ENCODE assay signal across 26 cellular contexts in the genomic region with DNA sequence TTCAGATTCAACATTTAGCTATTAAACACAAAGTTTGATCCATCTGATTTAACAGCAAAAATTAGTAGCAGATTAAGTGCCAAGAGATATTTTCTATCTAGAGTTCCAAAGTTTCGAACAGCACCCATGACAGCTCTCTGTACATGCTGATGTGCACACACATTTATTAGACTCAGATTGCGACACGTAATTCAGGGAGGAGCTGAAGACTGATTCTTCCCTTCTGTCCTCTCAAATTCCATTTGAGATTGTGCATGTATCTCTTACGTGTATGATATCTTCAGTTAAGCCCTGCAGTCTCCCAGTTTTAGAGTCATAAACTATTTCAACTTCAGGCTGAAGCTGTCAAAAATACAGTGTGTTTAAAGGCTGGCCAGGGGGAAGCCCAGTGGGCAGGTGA. TPM values are rescaled to one million over a fixed set of nuclear protein-coding genes. Genes with fewer than 3 reads are reported as not detected.
DNase-seq lines count a peak whose midpoint lies in the region; ATAC-seq and TF ChIP-seq lines count a peak whose summit lies in the region.
"Had no signal": no experiment of that assay in that cellular context is flagged by ENCODE, and none has a peak within 500 bp of the region (broad histone marks: within the 10 kb centered on the region; RNA-seq: fewer than 3 reads in every experiment).

No MANE protein-coding gene starts in this region.

- TF ChIP-seq CTCF in VCaP (conservative IDR thresholded peaks at IDR 0.05) (no peak), omental fat pad (IDR thresholded peaks at IDR 0.05) (no peak)

- peak overlapping the region; percentile 79 for H3K27ac ChIP-seq in VCaP

- DNase-seq in iris pigment epithelial cell (ENCODE audit: low read depth) (peak; percentile 52), omental fat pad (ENCODE audit: low spot score) (no peak), SK-N-DZ (ENCODE audit: low spot score) (no peak)
- DNase-seq: BE2C; CD4-positive, CD25-positive, alpha-beta regulatory T cell; DMS79; Karpas-422; MV-4-11; NCI-H1694; NCI-H2081; NCI-H2171; NCI-H345; NCI-H526; OCI-M1; Right ventricle myocardium superior had no signal

- ATAC-seq in omental fat pad (ENCODE audit: low FRiP score) (peak; percentile 82), GM21447 (IDR thresholded peaks at IDR 0.05; ENCODE audit: unreplicated experiment) (no peak), HG03039 (IDR thresholded peaks at IDR 0.05; ENCODE audit: unreplicated experiment) (no peak), GM21717 (IDR thresholded peaks at IDR 0.05; ENCODE audit: unreplicated experiment) (no peak)
- ATAC-seq: GM23338 had no signal

RNA-seq across cellular contexts. Expression of a gene that starts 30.7 kb away (rescaled TPM):
- 100 to 1,000 TPM; 258 to 547 (median 341) TPM for total RNA-seq in omental fat pad
- 64.1 and 81.8 TPM in 2 replicates for polyA plus RNA-seq in SK-N-DZ (2014; cell fraction: cytosol; rRNA removed)
- 57.4 and 116 TPM in 2 replicates for polyA plus RNA-seq in SK-N-DZ (2014; cell fraction: nucleus; rRNA removed)

RNA-seq across cellular contexts. Expression of a gene that starts 54.6 kb away (rescaled TPM):
- not detected for total RNA-seq in omental fat pad
- polyA plus RNA-seq in SK-N-DZ (2014; cell fraction: cytosol; rRNA removed) = not detected in 2 replicates
- not detected in 2 replicates for polyA plus RNA-seq in SK-N-DZ (2014; cell fraction: nucleus; rRNA removed)
- total RNA-seq: A673; CD4-positive, CD25-positive, alpha-beta regulatory T cell; GM23338; HT1080; M059J; Right ventricle myocardium superior; RPMI7951; SK-MEL-5 had no signal
- polyA plus RNA-seq: CD4-positive, CD25-positive, alpha-beta regulatory T cell; GM23338; IgD-negative memory B cell had no signal
